21 cellular contexts compared by ENCODE assay signal in the genomic region with DNA sequence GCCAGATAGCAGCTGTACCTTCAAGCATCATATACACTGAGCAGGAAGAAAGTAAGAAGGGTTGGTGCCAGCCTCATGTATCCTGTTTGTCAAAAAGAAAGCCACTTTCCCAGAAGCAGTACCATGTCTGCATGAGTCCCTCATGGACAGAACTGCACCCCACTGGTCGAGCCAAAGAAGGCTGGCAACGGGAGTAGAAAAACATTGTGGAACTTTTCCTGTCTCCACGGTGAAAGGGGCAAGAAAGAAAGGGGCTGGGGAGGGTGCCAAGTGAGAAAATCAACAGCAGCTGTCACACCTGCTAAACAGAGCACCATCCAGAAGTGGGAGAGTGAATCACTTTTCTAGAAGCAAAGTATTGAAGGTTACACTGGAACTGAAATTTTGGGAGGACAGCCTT.
"Had no signal": no experiment of that assay in that cellular context is flagged by ENCODE, and none has a peak within 500 bp of the region (broad histone marks: within the 10 kb centered on the region; RNA-seq: fewer than 3 reads in every experiment).

No MANE protein-coding gene starts in this region.

- DNase-seq: activated CD4-positive, alpha-beta T cell treated with anti-CD3 and anti-CD28 coated beads for 1 hour; activated CD8-positive, alpha-beta memory T cell treated with anti-CD3 and anti-CD28 coated beads for 24 hours; activated CD8-positive, alpha-beta memory T cell treated with anti-CD3 and anti-CD28 coated beads, Interleukin-2, amount 50 U/mL, for 48 hours; activated gamma-delta T cell; adrenal gland; cerebellar nuclear complex; cortex of kidney; heart left ventricle; left lung; mucosa of descending colon; naive thymus-derived CD4-positive, alpha-beta T cell; ovary; stimulated activated CD4-positive, alpha-beta T cell treated with anti-CD3 and anti-CD28 coated beads, Interleukin-4, amount 100 ng/mL, for 1 hour; stimulated activated naive CD8-positive, alpha-beta T cell treated with anti-CD3 and anti-CD28 coated beads, Interleukin-15, amount 100 ng/mL, for 72 hours; upper lobe of left lung had no signal

- H3K4me3 ChIP-seq: adrenal gland, breast epithelium, esophagus muscularis mucosa, gastroesophageal sphincter, heart left ventricle, left lung, mucosa of descending colon, neural progenitor cell, ovary, smooth muscle cell, upper lobe of left lung had no signal

- H3K36me3 ChIP-seq: adrenal gland, breast epithelium, esophagus muscularis mucosa, gastroesophageal sphincter, heart left ventricle, left lung, neural progenitor cell, ovary, upper lobe of left lung had no signal

- H3K4me1 Mint-ChIP-seq: naive thymus-derived CD4-positive, alpha-beta T cell; stimulated activated naive CD8-positive, alpha-beta T cell treated with anti-CD3 and anti-CD28 coated beads, Interleukin-15, amount 100 ng/mL, for 72 hours had no signal

- H2AFZ ChIP-seq: neural progenitor cell had no signal

- H3K4me2 ChIP-seq: neural progenitor cell, smooth muscle cell had no signal

- H3K27me3 ChIP-seq: adrenal gland, breast epithelium, esophagus muscularis mucosa, gastroesophageal sphincter, heart left ventricle, left lung, neural progenitor cell, ovary, upper lobe of left lung had no signal

- H3K27ac Mint-ChIP-seq: activated naive CD4-positive, alpha-beta T cell treated with anti-CD3 and anti-CD28 coated beads, Interleukin-2, amount 50 U/mL, for 72 hours; naive thymus-derived CD4-positive, alpha-beta T cell; neural progenitor cell; stimulated activated naive CD8-positive, alpha-beta T cell treated with anti-CD3 and anti-CD28 coated beads, Interleukin-15, amount 100 ng/mL, for 72 hours had no signal

- H3K9ac ChIP-seq: neural progenitor cell had no signal

- H3K4me3 Mint-ChIP-seq: naive thymus-derived CD4-positive, alpha-beta T cell; neural progenitor cell; stimulated activated naive CD8-positive, alpha-beta T cell treated with anti-CD3 and anti-CD28 coated beads, Interleukin-15, amount 100 ng/mL, for 72 hours had no signal

- H3K9me3 Mint-ChIP-seq: activated naive CD4-positive, alpha-beta T cell treated with anti-CD3 and anti-CD28 coated beads, Interleukin-2, amount 50 U/mL, for 72 hours; naive thymus-derived CD4-positive, alpha-beta T cell; neural progenitor cell; stimulated activated naive CD8-positive, alpha-beta T cell treated with anti-CD3 and anti-CD28 coated beads, Interleukin-15, amount 100 ng/mL, for 72 hours had no signal

- H3K4me1 ChIP-seq: adrenal gland, breast epithelium, upper lobe of left lung had no signal

- H3K9me3 ChIP-seq: adrenal gland, breast epithelium, esophagus muscularis mucosa, gastroesophageal sphincter, heart left ventricle, left lung, mucosa of descending colon, ovary, upper lobe of left lung had no signal

- H3K36me3 Mint-ChIP-seq: activated naive CD4-positive, alpha-beta T cell treated with anti-CD3 and anti-CD28 coated beads, Interleukin-2, amount 50 U/mL, for 72 hours; naive thymus-derived CD4-positive, alpha-beta T cell; neural progenitor cell had no signal
